Comparison of ENCODE assay signal across 9 cellular contexts in genomic region chrX:77679145-77679544, GRCh38.
"Had no signal": no experiment of that assay in that cellular context is flagged by ENCODE, and none has a peak within 500 bp of the region (broad histone marks: within the 10 kb centered on the region; RNA-seq: fewer than 3 reads in every experiment).

No MANE protein-coding gene starts in this region.

- H3K9ac ChIP-seq: KMS-11 had no signal

- H3K4me2 ChIP-seq: GM23338, KMS-11 had no signal

- ATAC-seq: GM23338, HCT116 had no signal

- FAIRE-seq: HTR-8/SVneo had no signal

- H3K4me3 ChIP-seq: GM23338, HAP-1 had no signal

- H3K27ac ChIP-seq: KMS-11 had no signal

- H2AFZ ChIP-seq: GM23338 had no signal

- H3K4me1 ChIP-seq: HAP-1 had no signal

- H3K9me3 ChIP-seq: HAP-1 had no signal

- DNase-seq: H7, HFFc6, Karpas-422, KBM-7 had no signal
